1 cellular context compared by ENCODE assay signal in the genomic region with DNA sequence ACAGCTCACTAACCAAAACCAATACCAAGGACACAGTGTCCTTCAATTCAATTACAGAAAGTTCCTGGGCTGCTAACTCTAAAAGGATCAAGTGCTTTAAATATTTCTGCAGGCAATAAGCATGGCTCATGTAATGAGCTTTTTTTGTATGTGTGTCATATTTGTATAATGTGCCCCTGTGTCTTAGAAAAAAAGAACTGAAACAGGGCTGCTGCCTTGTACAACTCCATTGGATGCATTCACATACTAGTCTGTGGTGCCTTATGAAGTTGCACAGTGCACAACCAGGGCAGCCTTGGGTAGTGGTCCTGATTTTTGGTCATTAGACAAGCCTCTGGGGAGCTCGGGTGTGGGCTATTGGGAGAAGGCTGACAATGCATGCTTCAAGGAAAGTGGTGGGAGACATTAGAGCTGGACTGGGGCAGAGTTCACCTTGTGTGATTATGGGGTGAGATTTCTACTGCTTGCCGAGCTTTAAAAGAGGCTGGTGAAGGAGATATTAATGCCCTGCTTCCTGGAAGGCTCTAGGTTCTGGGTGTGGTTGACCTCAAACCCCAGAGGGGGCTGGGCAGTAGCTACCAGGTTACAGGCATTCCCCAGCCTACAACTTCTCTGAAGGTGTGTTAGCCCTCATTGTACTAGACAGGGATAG.
TF ChIP-seq lines count a peak whose summit lies in the region.

No MANE protein-coding gene starts in this region.

TF ChIP-seq in GM12878, 131 proteins besides CTCF, POLR2A, EP300 and RAD21 (continued from another document):
- TF ChIP-seq CHD1 (IDR thresholded peaks at IDR 0.05; ENCODE audit: low read depth, low read length) (no peak), HDAC6 (IDR thresholded peaks at IDR 0.05; ENCODE audit: unreplicated experiment) (no peak), RELB (IDR thresholded peaks at IDR 0.05; ENCODE audit: low read depth) (no peak; the same call in 1 of the 2 replicates), RELA (IDR thresholded peaks at IDR 0.05; ENCODE audit: borderline replicate concordance, partially characterized antibody) (no peak), ZBTB4 (CRISPR knock-in tag; IDR thresholded peaks at IDR 0.05) (no peak), ATF7 (IDR thresholded peaks at IDR 0.05; ENCODE audit: low read depth) (no peak), SIN3A (IDR thresholded peaks at IDR 0.05; ENCODE audit: low read depth, low read length) (no peak), SREBF1 (IDR thresholded peaks at IDR 0.05; ENCODE audit: low read length) (no peak), MEF2B (IDR thresholded peaks at IDR 0.05; ENCODE audit: partially characterized antibody, poor library complexity, severe bottlenecking) (peak; percentile 51), NFXL1 (IDR thresholded peaks at IDR 0.05; ENCODE audit: borderline replicate concordance) (no peak), MYC (IDR thresholded peaks at IDR 0.05; ENCODE audit: insufficient read depth, insufficient read length, insufficient replicate concordance, low read length, severe bottlenecking) (no peak), SUZ12 (IDR thresholded peaks at IDR 0.05; ENCODE audit: unreplicated experiment) (no peak), RCOR1 (conservative IDR thresholded peaks at IDR 0.05; ENCODE audit: low read depth, low read length) (no peak), MEF2A (IDR thresholded peaks at IDR 0.05; ENCODE audit: insufficient read depth, low read depth, low read length) (0 out of 2 replicates have a peak, but pooled peaks have one; percentile 11), PAX8 (IDR thresholded peaks at IDR 0.05) (no peak), BHLHE40 (IDR thresholded peaks at IDR 0.05; ENCODE audit: borderline replicate concordance in 1 of 2, low read depth in 2 of 2, low read length in 1 of 2) (no peak)
- TF ChIP-seq, protein P1, sequence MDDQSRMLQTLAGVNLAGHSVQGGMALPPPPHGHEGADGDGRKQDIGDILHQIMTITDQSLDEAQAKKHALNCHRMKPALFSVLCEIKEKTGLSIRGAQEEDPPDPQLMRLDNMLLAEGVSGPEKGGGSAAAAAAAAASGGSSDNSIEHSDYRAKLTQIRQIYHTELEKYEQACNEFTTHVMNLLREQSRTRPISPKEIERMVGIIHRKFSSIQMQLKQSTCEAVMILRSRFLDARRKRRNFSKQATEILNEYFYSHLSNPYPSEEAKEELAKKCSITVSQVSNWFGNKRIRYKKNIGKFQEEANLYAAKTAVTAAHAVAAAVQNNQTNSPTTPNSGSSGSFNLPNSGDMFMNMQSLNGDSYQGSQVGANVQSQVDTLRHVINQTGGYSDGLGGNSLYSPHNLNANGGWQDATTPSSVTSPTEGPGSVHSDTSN (IDR thresholded peaks at IDR 0.05; ENCODE audit: insufficient replicate concordance, low read depth, low read length): no peak
TF ChIP-seq in GM12878: peak in this region for 15.
